Comparison of ENCODE assay signal across 8 cellular contexts in the genomic region with DNA sequence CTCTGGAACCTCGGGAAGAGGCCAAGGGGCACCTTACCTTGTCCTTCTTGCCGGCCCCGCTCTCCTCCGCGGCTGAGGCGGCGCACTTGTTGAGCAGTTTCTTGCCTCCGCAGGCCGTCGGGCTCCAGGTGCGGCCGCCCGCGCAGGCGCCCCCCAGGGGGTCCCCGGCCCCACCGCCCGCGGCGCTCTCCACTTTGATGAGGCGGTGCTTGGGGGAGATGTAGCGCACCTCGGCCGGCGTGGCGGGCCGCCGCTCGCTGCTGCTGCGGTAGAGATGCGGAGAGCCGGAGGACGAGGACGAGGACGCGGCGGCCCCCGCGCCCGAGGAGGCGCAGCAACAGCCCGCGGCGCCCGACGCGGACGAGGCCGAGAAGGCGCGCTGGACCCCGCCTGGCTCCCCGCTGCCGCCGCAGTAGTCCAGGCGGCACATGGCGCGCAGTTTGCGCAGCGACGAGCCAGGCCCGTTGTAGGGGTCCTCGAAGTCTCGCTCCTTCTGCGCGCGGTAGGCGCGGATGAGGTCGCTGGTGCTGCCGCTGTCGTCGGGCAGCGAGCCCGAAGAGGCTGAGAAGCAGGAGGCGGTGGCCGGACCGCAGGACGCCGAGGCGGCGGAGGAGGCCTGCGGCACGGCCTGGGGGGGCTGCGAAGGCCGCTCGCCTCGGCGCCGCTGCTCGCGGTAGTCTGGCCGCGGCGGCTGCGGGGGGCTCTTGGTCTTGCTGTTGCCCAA. TPM values are rescaled to one million over a fixed set of nuclear protein-coding genes. Genes with fewer than 3 reads are reported as not detected.
DNase-seq lines count a peak whose midpoint lies in the region; ATAC-seq lines count a peak whose summit lies in the region.

No MANE protein-coding gene starts in this region.

- H3K27ac Mint-ChIP-seq in natural killer cell treated with Interleukin-12 subunit alpha and Interleukin-12 subunit beta and Interleukin-15 and Interleukin-18, amount 100 ng/mL, for 72 hours: no peak overlapping the region

- 1% methylated on average over 96 of the region's 96 CpGs for WGBS in ectodermal cell, 2 experiments

- H3K27me3 Mint-ChIP-seq in natural killer cell treated with Interleukin-12 subunit alpha and Interleukin-12 subunit beta and Interleukin-15 and Interleukin-18, amount 100 ng/mL, for 72 hours: peaks cover 0 to 11% of the 10 kb centered on the region in 2 donors

- peak overlapping the region; percentile 55 for H3K27ac ChIP-seq in SJSA1
- H3K27ac ChIP-seq in ectodermal cell (ENCODE audit: insufficient read depth, low read depth, low read length, poor library complexity, severe bottlenecking): no peak overlapping the region

- H3K4me1 Mint-ChIP-seq in natural killer cell treated with Interleukin-12 subunit alpha and Interleukin-12 subunit beta and Interleukin-15 and Interleukin-18, amount 100 ng/mL, for 72 hours (ENCODE audit: low read depth in 2 of 2): peaks cover 9 to 17% of the 10 kb centered on the region in 2 donors

- H3K9me3 ChIP-seq in SJSA1 (replicated peaks) (no peaks in the 10 kb centered on the region), ectodermal cell (ENCODE audit: control insufficient read depth, low read length) (no peaks in the 10 kb centered on the region)

- peak; percentile 66 for DNase-seq in DMS 273 (lab: John Stamatoyannopoulos, UW; ENCODE audit: unreplicated experiment)
- no peak for DNase-seq in DMS 273 treated with DMSO at 0.1 percent for 48 hours (lab: John Stamatoyannopoulos, UW)
- DNase-seq in SJSA1 (ENCODE audit: low read depth in 1 of 2, low spot score in 2 of 2): no peak
- no peak for DNase-seq in natural killer cell treated with Interleukin-12 subunit alpha and Interleukin-12 subunit beta and Interleukin-15 and Interleukin-18, amount 100 ng/mL, for 72 hours (ENCODE audit: low spot score)
- DNase-seq in cerebellar nuclear complex (lab: John Stamatoyannopoulos, UW): no peak
- DNase-seq in Ammon's horn (ENCODE audit: low spot score): no peak

- no peaks in the 10 kb centered on the region for H3K9me3 Mint-ChIP-seq in natural killer cell treated with Interleukin-12 subunit alpha and Interleukin-12 subunit beta and Interleukin-15 and Interleukin-18, amount 100 ng/mL, for 72 hours

- H3K36me3 Mint-ChIP-seq in natural killer cell treated with Interleukin-12 subunit alpha and Interleukin-12 subunit beta and Interleukin-15 and Interleukin-18, amount 100 ng/mL, for 72 hours: no peaks in the 10 kb centered on the region

- no peak for ATAC-seq in natural killer cell treated with Interleukin-12 subunit alpha and Interleukin-12 subunit beta and Interleukin-15 and Interleukin-18, amount 100 ng/mL, for 72 hours
- no peak for ATAC-seq in GM19328 (IDR thresholded peaks at IDR 0.05; ENCODE audit: unreplicated experiment)

- H3K4me3 Mint-ChIP-seq in natural killer cell treated with Interleukin-12 subunit alpha and Interleukin-12 subunit beta and Interleukin-15 and Interleukin-18, amount 100 ng/mL, for 72 hours: peak overlapping the region; percentile 85

- H3K4me3 ChIP-seq in SJSA1 (peak overlapping the region; percentile 96), ectodermal cell (ENCODE audit: insufficient read depth, low read depth, low read length) (peak overlapping the region; percentile 63)

- H3K36me3 ChIP-seq in SJSA1: peaks cover 37% of the 10 kb centered on the region
- no peaks in the 10 kb centered on the region for H3K36me3 ChIP-seq in ectodermal cell (ENCODE audit: control insufficient read depth, insufficient read depth, low read length)

- H3K27me3 ChIP-seq in SJSA1 (replicated peaks) (no peaks in the 10 kb centered on the region), ectodermal cell (ENCODE audit: control insufficient read depth, insufficient read depth, low read length, poor library complexity, severe bottlenecking) (peaks cover 37% of the 10 kb centered on the region)

- H3K4me1 ChIP-seq in SJSA1 (replicated peaks): peaks cover 39% of the 10 kb centered on the region
- peaks cover 39% of the 10 kb centered on the region for H3K4me1 ChIP-seq in ectodermal cell (ENCODE audit: control insufficient read depth, insufficient read depth, low read length)

RNA-seq across cellular contexts. Expression of a gene that starts 1.0 kb away (rescaled TPM):
- total RNA-seq in SJSA1 (2014; rRNA removed; shearing (Covaris generic)): 12.1 and 19.3 TPM in 2 replicates
- polyA plus RNA-seq in ectodermal cell (2013, experiment 1 of 4): 6.5 TPM
- polyA plus RNA-seq in ectodermal cell (2013, experiment 2 of 4): 7.3 TPM
- polyA plus RNA-seq in ectodermal cell (2013, experiment 3 of 4): 6.0 TPM
- 6.8 TPM for polyA plus RNA-seq in ectodermal cell (2013, experiment 4 of 4)
- 1 to 10 TPM in 1 of 2 donors, under 1 TPM in 1; 0.14 to 1.6 TPM for total RNA-seq in natural killer cell treated with Interleukin-12 subunit alpha and Interleukin-12 subunit beta and Interleukin-15 and Interleukin-18, amount 100 ng/mL, for 72 hours
